11 cellular contexts compared by ENCODE assay signal in genomic region chr18:79476918-79477685, GRCh38.
DNase-seq lines count a peak whose midpoint lies in the region; ATAC-seq lines count a peak whose summit lies in the region.
"Had no signal": no experiment of that assay in that cellular context is flagged by ENCODE, and none has a peak within 500 bp of the region (broad histone marks: within the 10 kb centered on the region; RNA-seq: fewer than 3 reads in every experiment).

No MANE protein-coding gene starts in this region.

- H3K27ac Mint-ChIP-seq in activated naive CD4-positive, alpha-beta T cell treated with anti-CD3 and anti-CD28 coated beads for 36 hours = peak overlapping the region; percentile 11
- no peak overlapping the region for H3K27ac Mint-ChIP-seq in activated naive CD4-positive, alpha-beta T cell treated with anti-CD3 and anti-CD28 coated beads, Interleukin-2, amount 10 ng/mL, durations not matched to agents 7 days and 5 days
- H3K27ac Mint-ChIP-seq in stimulated activated effector memory CD8-positive, alpha-beta T cell treated with anti-CD3 and anti-CD28 coated beads, Interleukin-12 subunit alpha, Interleukin-12 subunit beta, amount 100 ng/mL, for 72 hours = peak overlapping the region; percentile 50

- no peaks in the 10 kb centered on the region for H3K9me3 Mint-ChIP-seq in activated naive CD4-positive, alpha-beta T cell treated with anti-CD3 and anti-CD28 coated beads for 36 hours
- peaks cover 2% of the 10 kb centered on the region for H3K9me3 Mint-ChIP-seq in activated naive CD4-positive, alpha-beta T cell treated with anti-CD3 and anti-CD28 coated beads, Interleukin-2, amount 10 ng/mL, durations not matched to agents 7 days and 5 days
- no peaks in the 10 kb centered on the region for H3K9me3 Mint-ChIP-seq in stimulated activated effector memory CD8-positive, alpha-beta T cell treated with anti-CD3 and anti-CD28 coated beads, Interleukin-12 subunit alpha, Interleukin-12 subunit beta, amount 100 ng/mL, for 72 hours
- H3K9me3 Mint-ChIP-seq: activated T-cell treated with anti-CD3 and anti-CD28 coated beads, Interleukin-2, amount 50 U/mL, for 4 hours had no signal

- no peak overlapping the region for H3K4me3 Mint-ChIP-seq in activated naive CD4-positive, alpha-beta T cell treated with anti-CD3 and anti-CD28 coated beads for 36 hours
- no peak overlapping the region for H3K4me3 Mint-ChIP-seq in activated naive CD4-positive, alpha-beta T cell treated with anti-CD3 and anti-CD28 coated beads, Interleukin-2, amount 10 ng/mL, durations not matched to agents 7 days and 5 days
- no peak overlapping the region for H3K4me3 Mint-ChIP-seq in stimulated activated effector memory CD8-positive, alpha-beta T cell treated with anti-CD3 and anti-CD28 coated beads, Interleukin-12 subunit alpha, Interleukin-12 subunit beta, amount 100 ng/mL, for 72 hours
- H3K4me3 Mint-ChIP-seq: activated T-cell treated with anti-CD3 and anti-CD28 coated beads, Interleukin-2, amount 50 U/mL, for 4 hours had no signal

- peaks cover 15% of the 10 kb centered on the region for H3K4me1 Mint-ChIP-seq in activated naive CD4-positive, alpha-beta T cell treated with anti-CD3 and anti-CD28 coated beads for 36 hours (ENCODE audit: low read depth)
- H3K4me1 Mint-ChIP-seq in activated naive CD4-positive, alpha-beta T cell treated with anti-CD3 and anti-CD28 coated beads, Interleukin-2, amount 10 ng/mL, durations not matched to agents 7 days and 5 days = peaks cover 10% of the 10 kb centered on the region
- no peaks in the 10 kb centered on the region for H3K4me1 Mint-ChIP-seq in stimulated activated effector memory CD8-positive, alpha-beta T cell treated with anti-CD3 and anti-CD28 coated beads, Interleukin-12 subunit alpha, Interleukin-12 subunit beta, amount 100 ng/mL, for 72 hours

- CTCF ChIA-PET in activated naive CD4-positive, alpha-beta T cell treated with anti-CD3 and anti-CD28 coated beads for 36 hours (lab: Charles Lee) = interaction anchor here (0.8 kb wide), 1 partner anchor 46 kb away, joined by 4 read pairs; no protein-coding TSS in a partner anchor
- CTCF ChIA-PET in activated naive CD4-positive, alpha-beta T cell treated with anti-CD3 and anti-CD28 coated beads, Interleukin-2, amount 10 ng/mL, durations not matched to agents 7 days and 5 days (lab: Charles Lee) = no interaction called here

- no peak for ATAC-seq in left ventricle myocardium superior
- no peak for ATAC-seq in stimulated activated effector memory CD8-positive, alpha-beta T cell treated with anti-CD3 and anti-CD28 coated beads, Interleukin-12 subunit alpha, Interleukin-12 subunit beta, amount 100 ng/mL, for 72 hours
- ATAC-seq in GM21528 (IDR thresholded peaks at IDR 0.05; ENCODE audit: low FRiP score, unreplicated experiment) = no peak
- ATAC-seq in HG03280 (IDR thresholded peaks at IDR 0.05; ENCODE audit: unreplicated experiment) = no peak
- ATAC-seq: left colon had no signal

- no peak for DNase-seq in activated naive CD4-positive, alpha-beta T cell treated with anti-CD3 and anti-CD28 coated beads for 36 hours
- no peak for DNase-seq in activated naive CD4-positive, alpha-beta T cell treated with anti-CD3 and anti-CD28 coated beads, Interleukin-2, amount 10 ng/mL, durations not matched to agents 7 days and 5 days
- DNase-seq in RPMI7951 (ENCODE audit: low read depth) (peak; percentile 31), left ventricle myocardium superior (peak; percentile 14), NCI-H82 (lab: John Stamatoyannopoulos, UW) (no peak)
- no peak for DNase-seq in stimulated activated effector memory CD8-positive, alpha-beta T cell treated with anti-CD3 and anti-CD28 coated beads, Interleukin-12 subunit alpha, Interleukin-12 subunit beta, amount 100 ng/mL, for 72 hours (ENCODE audit: low spot score in 2 of 2)
- DNase-seq: activated T-cell treated with anti-CD3 and anti-CD28 coated beads, Interleukin-2, amount 50 U/mL, for 4 hours; DMS 273 treated with DMSO at 0.1 percent for 48 hours had no signal

- intact Hi-C loops in activated naive CD4-positive, alpha-beta T cell treated with anti-CD3 and anti-CD28 coated beads for 36 hours (cut with micrococcal nuclease) = loop anchor here (5.0 kb wide), 1 partner anchor 45 kb away; no protein-coding TSS in a partner anchor
- intact Hi-C loops in left ventricle myocardium superior (cut with micrococcal nuclease) = no loop called here

- H3K36me3 Mint-ChIP-seq in activated naive CD4-positive, alpha-beta T cell treated with anti-CD3 and anti-CD28 coated beads for 36 hours (ENCODE audit: low read depth) = peaks cover 17% of the 10 kb centered on the region
- peaks cover 21% of the 10 kb centered on the region for H3K36me3 Mint-ChIP-seq in activated naive CD4-positive, alpha-beta T cell treated with anti-CD3 and anti-CD28 coated beads, Interleukin-2, amount 10 ng/mL, durations not matched to agents 7 days and 5 days
- peaks cover 21% of the 10 kb centered on the region for H3K36me3 Mint-ChIP-seq in stimulated activated effector memory CD8-positive, alpha-beta T cell treated with anti-CD3 and anti-CD28 coated beads, Interleukin-12 subunit alpha, Interleukin-12 subunit beta, amount 100 ng/mL, for 72 hours

- no peaks in the 10 kb centered on the region for H3K27me3 Mint-ChIP-seq in activated naive CD4-positive, alpha-beta T cell treated with anti-CD3 and anti-CD28 coated beads for 36 hours (ENCODE audit: low read depth)
- H3K27me3 Mint-ChIP-seq in activated naive CD4-positive, alpha-beta T cell treated with anti-CD3 and anti-CD28 coated beads, Interleukin-2, amount 10 ng/mL, durations not matched to agents 7 days and 5 days = no peaks in the 10 kb centered on the region

Comparison
In these comparisons a context has a peak if more than half of its experiments do, and no peak if none do; other contexts are left out.
1. DNase-seq: peak in RPMI7951 (single experiment) and left ventricle myocardium superior (single experiment); none in activated naive CD4-positive, alpha-beta T cell treated with anti-CD3 and anti-CD28 coated beads for 36 hours (single experiment), activated naive CD4-positive, alpha-beta T cell treated with anti-CD3 and anti-CD28 coated beads, Interleukin-2, amount 10 ng/mL, durations not matched to agents 7 days and 5 days (single experiment), stimulated activated effector memory CD8-positive, alpha-beta T cell treated with anti-CD3 and anti-CD28 coated beads, Interleukin-12 subunit alpha, Interleukin-12 subunit beta, amount 100 ng/mL, for 72 hours (0 of 2) and NCI-H82 (single experiment).